10 cellular contexts compared by ENCODE assay signal in genomic region chr3:10322355-10322715, GRCh38. TPM values are rescaled to one million over a fixed set of nuclear protein-coding genes. Genes with fewer than 3 reads are reported as not detected.
A peak's percentile ranks its signal among the peaks of the same experiment; 100 is the strongest.
DNase-seq lines count a peak whose midpoint lies in the region; ATAC-seq and TF ChIP-seq lines count a peak whose summit lies in the region.
"Had no signal": no experiment of that assay in that cellular context is flagged by ENCODE, and none has a peak within 500 bp of the region (broad histone marks: within the 10 kb centered on the region; RNA-seq: fewer than 3 reads in every experiment).

No MANE protein-coding gene starts in this region.

- H3K4me2 ChIP-seq in SK-N-SH (no peak overlapping the region), Karpas-422 (ENCODE audit: low read depth, low read length, poor library complexity, severe bottlenecking) (no peak overlapping the region)

- no peaks in the 10 kb centered on the region for H3K9me3 Mint-ChIP-seq in osteocyte (ENCODE audit: unreplicated experiment)

- TF ChIP-seq RAD21 in SK-N-SH (IDR thresholded peaks at IDR 0.05; ENCODE audit: low read length): no peak

- H3K27ac Mint-ChIP-seq in osteocyte (ENCODE audit: unreplicated experiment): no peak overlapping the region

- H3K9me2 ChIP-seq in SK-N-SH (no peaks in the 10 kb centered on the region), Karpas-422 (replicated peaks; ENCODE audit: insufficient read depth, low read length) (no peaks in the 10 kb centered on the region)

- H3K79me2 ChIP-seq in SK-N-SH (ENCODE audit: insufficient read depth): peaks cover 36% of the 10 kb centered on the region
- peaks cover 30% of the 10 kb centered on the region for H3K79me2 ChIP-seq in Karpas-422 (ENCODE audit: low read length)

- TF ChIP-seq CTCF in SK-N-SH (IDR thresholded peaks at IDR 0.05) (peak; percentile 38; the same call in 1 of the 2 replicates), astrocyte of the spinal cord (IDR thresholded peaks at IDR 0.05; ENCODE audit: low read depth, low read length) (peak; percentile 35), osteocyte (IDR thresholded peaks at IDR 0.05) (peak; percentile 30)

- H3K4me3 Mint-ChIP-seq in osteocyte (ENCODE audit: unreplicated experiment): no peak overlapping the region

- H3K9me3 ChIP-seq in SK-N-SH (no peaks in the 10 kb centered on the region), Karpas-422 (ENCODE audit: low read length) (no peaks in the 10 kb centered on the region)

- H3K4me1 ChIP-seq in SK-N-SH (ENCODE audit: control insufficient read depth in 1 of 2, insufficient read depth in 2 of 2, low read depth in 1 of 2, low read length in 1 of 2): peaks cover 4 to 8% of the 10 kb centered on the region in 2 experiments; a peak in 3 of 4 replicates
- peaks cover 14% of the 10 kb centered on the region for H3K4me1 ChIP-seq in Karpas-422 (ENCODE audit: low read length)

- no peak for TF ChIP-seq EP300 in SK-N-SH (IDR thresholded peaks at IDR 0.05; ENCODE audit: borderline replicate concordance in 1 of 2, low read depth in 1 of 2, low read length in 1 of 2)

- H2AFZ ChIP-seq in SK-N-SH (ENCODE audit: low read depth) (no peak overlapping the region), Karpas-422 (ENCODE audit: low read length) (no peak overlapping the region)

- POLR2A ChIA-PET in SK-N-SH (lab: Yijun Ruan, JAX): interaction anchor here (1.1 kb wide), 1 partner anchor 79 kb away, joined by 3 read pairs; no protein-coding TSS in a partner anchor

- WGBS in SK-N-SH (ENCODE audit: low lambda C conversion rate): 50% methylated on average over 1 of the region's 1 CpG

- ATAC-seq in SK-N-SH treated with all-trans-retinoic acid at 6 μM for 48 hours (no peak), GM18873 (IDR thresholded peaks at IDR 0.05; ENCODE audit: low FRiP score, unreplicated experiment) (no peak)

- H4K20me1 ChIP-seq in SK-N-SH (ENCODE audit: insufficient read depth): peaks cover 23% of the 10 kb centered on the region
- H4K20me1 ChIP-seq in Karpas-422 (ENCODE audit: insufficient read depth, low read depth, low read length): peaks cover 5% of the 10 kb centered on the region; the same call in 1 of the 2 replicates

- no peak overlapping the region for H3K9ac ChIP-seq in SK-N-SH
- H3K9ac ChIP-seq in Karpas-422 (ENCODE audit: low read length): no peak overlapping the region

- CTCF ChIA-PET in SK-N-SH (lab: Yijun Ruan, JAX): interaction anchor here (1.1 to 5.9 kb wide), 6 partner anchors 12 to 427 kb away, joined by 3 to 29 read pairs (median 3); no protein-coding TSS in a partner anchor

- peaks cover 32% of the 10 kb centered on the region for H3K27me3 Mint-ChIP-seq in osteocyte (ENCODE audit: unreplicated experiment)

- no peak overlapping the region for H3K4me3 ChIP-seq in SK-N-SH (ENCODE audit: low read depth in 2 of 2, low read length in 1 of 2)
- H3K4me3 ChIP-seq in Karpas-422 (ENCODE audit: low read length): no peak overlapping the region
- H3K4me3 ChIP-seq in astrocyte of the spinal cord (ENCODE audit: low read depth, low read length): no peak overlapping the region

- H3K27me3 ChIP-seq in SK-N-SH (ENCODE audit: insufficient read depth): peaks cover 20% of the 10 kb centered on the region; the same call in 1 of the 2 replicates
- H3K27me3 ChIP-seq in Karpas-422 (ENCODE audit: low read length): no peaks in the 10 kb centered on the region

- no peaks in the 10 kb centered on the region for H3F3A ChIP-seq in SK-N-SH (replicated peaks; ENCODE audit: insufficient read depth)

- in situ Hi-C loops in astrocyte of the spinal cord (cut with HindIII; ENCODE audit: low sequenced_read_pairs): no loop called here

- DNase-seq in SK-N-SH: no peak
- DNase-seq in Karpas-422: peak; percentile 82
- no peak for DNase-seq in astrocyte of the spinal cord (ENCODE audit: low read depth, low spot score)
- DNase-seq in osteocyte (ENCODE audit: extremely low spot score, unreplicated experiment): no peak
- no peak for DNase-seq in NCI-H446 treated with DMSO at 0.1 percent for 48 hours (lab: John Stamatoyannopoulos, UW)
- DNase-seq in NCI-H1048 (lab: John Stamatoyannopoulos, UW): no peak
- DNase-seq: DMS79, right cardiac atrium had no signal

- H3K36me3 Mint-ChIP-seq in osteocyte (ENCODE audit: unreplicated experiment): peaks cover 9% of the 10 kb centered on the region

- H3K36me3 ChIP-seq in SK-N-SH (replicated peaks in 1 of 2; ENCODE audit: control insufficient read depth in 1 of 2, insufficient read depth in 2 of 2, low read length in 1 of 2) (peaks cover 18 to 20% of the 10 kb centered on the region in 2 experiments), Karpas-422 (ENCODE audit: insufficient read depth, low read length) (peaks cover 6% of the 10 kb centered on the region; the same call in 1 of the 2 replicates)

- H3K4me1 Mint-ChIP-seq in osteocyte (ENCODE audit: unreplicated experiment): peaks cover 18% of the 10 kb centered on the region

- no peak overlapping the region for H3K27ac ChIP-seq in SK-N-SH (ENCODE audit: low read depth in 2 of 2, low read length in 1 of 2)
- no peak overlapping the region for H3K27ac ChIP-seq in Karpas-422 (ENCODE audit: low read length)

TF ChIP-seq in SK-N-SH, 30 proteins besides CTCF, POLR2A, EP300 and RAD21 (continues in another document):
- TF ChIP-seq FOSL2 (IDR thresholded peaks at IDR 0.05; ENCODE audit: borderline replicate concordance, low read depth) (no peak), ELF1 (IDR thresholded peaks at IDR 0.05) (no peak), IRF3 (IDR thresholded peaks at IDR 0.05; ENCODE audit: low read depth, low read length) (no peak)

TF ChIP-seq in SK-N-SH treated with all-trans-retinoic acid at 6 μM for 48 hours, 23 proteins besides CTCF, POLR2A, EP300 and RAD21 (continues in another document):
- TF ChIP-seq GLIS3 (CRISPR knock-in tag; IDR thresholded peaks at IDR 0.05) (no peak), ZFP30 (CRISPR knock-in tag; IDR thresholded peaks at IDR 0.05) (no peak), TCF4 (CRISPR knock-in tag; IDR thresholded peaks at IDR 0.05; ENCODE audit: borderline replicate concordance) (no peak), CSDC2 (CRISPR knock-in tag; IDR thresholded peaks at IDR 0.05) (no peak), ZNF70 (CRISPR knock-in tag; IDR thresholded peaks at IDR 0.05) (no peak), SNAI2 (CRISPR knock-in tag; IDR thresholded peaks at IDR 0.05) (no peak)
- TF ChIP-seq, protein P1, sequence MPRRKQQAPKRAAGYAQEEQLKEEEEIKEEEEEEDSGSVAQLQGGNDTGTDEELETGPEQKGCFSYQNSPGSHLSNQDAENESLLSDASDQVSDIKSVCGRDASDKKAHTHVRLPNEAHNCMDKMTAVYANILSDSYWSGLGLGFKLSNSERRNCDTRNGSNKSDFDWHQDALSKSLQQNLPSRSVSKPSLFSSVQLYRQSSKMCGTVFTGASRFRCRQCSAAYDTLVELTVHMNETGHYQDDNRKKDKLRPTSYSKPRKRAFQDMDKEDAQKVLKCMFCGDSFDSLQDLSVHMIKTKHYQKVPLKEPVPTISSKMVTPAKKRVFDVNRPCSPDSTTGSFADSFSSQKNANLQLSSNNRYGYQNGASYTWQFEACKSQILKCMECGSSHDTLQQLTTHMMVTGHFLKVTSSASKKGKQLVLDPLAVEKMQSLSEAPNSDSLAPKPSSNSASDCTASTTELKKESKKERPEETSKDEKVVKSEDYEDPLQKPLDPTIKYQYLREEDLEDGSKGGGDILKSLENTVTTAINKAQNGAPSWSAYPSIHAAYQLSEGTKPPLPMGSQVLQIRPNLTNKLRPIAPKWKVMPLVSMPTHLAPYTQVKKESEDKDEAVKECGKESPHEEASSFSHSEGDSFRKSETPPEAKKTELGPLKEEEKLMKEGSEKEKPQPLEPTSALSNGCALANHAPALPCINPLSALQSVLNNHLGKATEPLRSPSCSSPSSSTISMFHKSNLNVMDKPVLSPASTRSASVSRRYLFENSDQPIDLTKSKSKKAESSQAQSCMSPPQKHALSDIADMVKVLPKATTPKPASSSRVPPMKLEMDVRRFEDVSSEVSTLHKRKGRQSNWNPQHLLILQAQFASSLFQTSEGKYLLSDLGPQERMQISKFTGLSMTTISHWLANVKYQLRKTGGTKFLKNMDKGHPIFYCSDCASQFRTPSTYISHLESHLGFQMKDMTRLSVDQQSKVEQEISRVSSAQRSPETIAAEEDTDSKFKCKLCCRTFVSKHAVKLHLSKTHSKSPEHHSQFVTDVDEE (CRISPR knock-in tag; IDR thresholded peaks at IDR 0.05): no peak
- TF ChIP-seq, protein P2, sequence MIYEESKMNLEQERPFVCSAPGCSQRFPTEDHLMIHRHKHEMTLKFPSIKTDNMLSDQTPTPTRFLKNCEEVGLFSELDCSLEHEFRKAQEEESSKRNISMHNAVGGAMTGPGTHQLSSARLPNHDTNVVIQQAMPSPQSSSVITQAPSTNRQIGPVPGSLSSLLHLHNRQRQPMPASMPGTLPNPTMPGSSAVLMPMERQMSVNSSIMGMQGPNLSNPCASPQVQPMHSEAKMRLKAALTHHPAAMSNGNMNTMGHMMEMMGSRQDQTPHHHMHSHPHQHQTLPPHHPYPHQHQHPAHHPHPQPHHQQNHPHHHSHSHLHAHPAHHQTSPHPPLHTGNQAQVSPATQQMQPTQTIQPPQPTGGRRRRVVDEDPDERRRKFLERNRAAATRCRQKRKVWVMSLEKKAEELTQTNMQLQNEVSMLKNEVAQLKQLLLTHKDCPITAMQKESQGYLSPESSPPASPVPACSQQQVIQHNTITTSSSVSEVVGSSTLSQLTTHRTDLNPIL (CRISPR knock-in tag; IDR thresholded peaks at IDR 0.05; ENCODE audit: low read depth): no peak

RNA-seq across cellular contexts. Expression of gene SEC13, which starts 1.4 kb away (rescaled TPM):
- 198 and 215 TPM in 2 replicates for polyA plus RNA-seq in SK-N-SH (2012; rRNA removed)
- 114 and 157 TPM in 2 replicates for polyA plus RNA-seq in SK-N-SH (2012; cell fraction: cytosol; rRNA removed)
- polyA plus RNA-seq in SK-N-SH (2012; cell fraction: nucleus; rRNA removed): 214 and 216 TPM in 2 replicates
- 48.6 and 77.1 TPM in 2 replicates for total RNA-seq in Karpas-422 (2014; rRNA removed; shearing (Covaris generic); ENCODE audit: low replicate concordance)
- total RNA-seq in osteocyte: 157 and 161 TPM in 2 replicates

RNA-seq across cellular contexts. Expression of gene GHRL, which starts 29.6 kb away (rescaled TPM):
- not detected in 2 replicates for polyA plus RNA-seq in SK-N-SH (2012; rRNA removed)
- not detected in 2 replicates for polyA plus RNA-seq in SK-N-SH (2012; cell fraction: cytosol; rRNA removed)
- polyA plus RNA-seq in SK-N-SH (2012; cell fraction: nucleus; rRNA removed): 0.29 and 0.31 TPM in 2 replicates
- 1.1 TPM in 1 of 2 replicates, not detected in the other for total RNA-seq in Karpas-422 (2014; rRNA removed; shearing (Covaris generic); ENCODE audit: low replicate concordance)
- 0.59 and 0.91 TPM in 2 replicates for total RNA-seq in osteocyte
- total RNA-seq: right cardiac atrium had no signal
